Comparison of ENCODE assay signal across 8 cellular contexts in genomic region chr3:69386535-69387385, GRCh38. TPM values are rescaled to one million over a fixed set of nuclear protein-coding genes. Genes with fewer than 3 reads are reported as not detected.
DNase-seq lines count a peak whose midpoint lies in the region; ATAC-seq and TF ChIP-seq lines count a peak whose summit lies in the region.

No MANE protein-coding gene starts in this region.

- peak overlapping the region; percentile 90 for H3K27ac Mint-ChIP-seq in dendritic cell treated with granulocyte-macrophage colony-stimulating factor and Interleukin-4, amounts not matched to agents 40 ng/mL and 50 ng/mL, for 4 days
- no peak overlapping the region for H3K27ac Mint-ChIP-seq in nephron progenitor cell

- peaks cover 16% of the 10 kb centered on the region for H3K36me3 Mint-ChIP-seq in dendritic cell treated with granulocyte-macrophage colony-stimulating factor and Interleukin-4, amounts not matched to agents 40 ng/mL and 50 ng/mL, for 4 days (ENCODE audit: low read depth)
- no peaks in the 10 kb centered on the region for H3K36me3 Mint-ChIP-seq in nephron progenitor cell (ENCODE audit: low read depth)

- H3K27ac ChIP-seq in BLaER1 treated with 17β-estradiol and CSF1 and Interleukin-3, amounts not matched to agents 10 nM and 100 nM: peak overlapping the region; percentile 21 to 94 (median 86); a peak in 21 of 22 replicates

- no peak for TF ChIP-seq CTCF in nephron progenitor cell (IDR thresholded peaks at IDR 0.05)
- no peak for TF ChIP-seq CTCF in mucosa of descending colon (IDR thresholded peaks at IDR 0.05)

- DNase-seq in nephron progenitor cell (no peak), mucosa of descending colon (no peak), NOMO-1 (lab: John Stamatoyannopoulos, UW; ENCODE audit: unreplicated experiment in 2 of 2) (no peak), NCI-H2107 (lab: John Stamatoyannopoulos, UW) (no peak), NCI-H146 (lab: John Stamatoyannopoulos, UW) (no peak)

- peak overlapping the region; percentile 84 for H3K4me3 Mint-ChIP-seq in dendritic cell treated with granulocyte-macrophage colony-stimulating factor and Interleukin-4, amounts not matched to agents 40 ng/mL and 50 ng/mL, for 4 days
- peak overlapping the region; percentile 82 for H3K4me3 Mint-ChIP-seq in nephron progenitor cell

- intact Hi-C loops in dendritic cell treated with granulocyte-macrophage colony-stimulating factor and Interleukin-4, amounts not matched to agents 40 ng/mL and 50 ng/mL, for 4 days (cut with micrococcal nuclease): loop anchor here (5.0 kb wide), 1 partner anchor 64 kb away; no protein-coding TSS in a partner anchor
- intact Hi-C loops in mucosa of descending colon (cut with DNase I, micrococcal nuclease): no loop called here

- peak overlapping the region; percentile 80 to 96 (median 87) for H3K4me2 ChIP-seq in BLaER1 treated with 17β-estradiol and CSF1 and Interleukin-3, amounts not matched to agents 10 nM and 100 nM

- peaks cover 25% of the 10 kb centered on the region for H3K27me3 Mint-ChIP-seq in dendritic cell treated with granulocyte-macrophage colony-stimulating factor and Interleukin-4, amounts not matched to agents 40 ng/mL and 50 ng/mL, for 4 days
- H3K27me3 Mint-ChIP-seq in nephron progenitor cell (ENCODE audit: low read depth, poor library complexity): peaks cover 68% of the 10 kb centered on the region

- ATAC-seq in HG02885 (IDR thresholded peaks at IDR 0.05; ENCODE audit: poor library complexity, unreplicated experiment): peak; percentile 16
- no peak for ATAC-seq in mucosa of descending colon

- H3K36me3 ChIP-seq in BLaER1 treated with 17β-estradiol and CSF1 and Interleukin-3, amounts not matched to agents 10 nM and 100 nM: 0 out of 22 replicates have a peak, but pooled peaks cover 0 to 6% (median 0%) of the 10 kb centered on the region in 11 experiments
- H3K36me3 ChIP-seq in mucosa of descending colon (ENCODE audit: low read depth): no peaks in the 10 kb centered on the region

- peaks cover 0 to under 1% (median 0%) of the 10 kb centered on the region in 11 experiments; a peak in 1 of 22 replicates for H4K20me1 ChIP-seq in BLaER1 treated with 17β-estradiol and CSF1 and Interleukin-3, amounts not matched to agents 10 nM and 100 nM

- peak overlapping the region; percentile 81 to 96 (median 90) for H3K9ac ChIP-seq in BLaER1 treated with 17β-estradiol and CSF1 and Interleukin-3, amounts not matched to agents 10 nM and 100 nM

- peaks cover 64 to 84% (median 77%) of the 10 kb centered on the region in 10 experiments for H3K4me1 ChIP-seq in BLaER1 treated with 17β-estradiol and CSF1 and Interleukin-3, amounts not matched to agents 10 nM and 100 nM
- peaks cover 4% of the 10 kb centered on the region for H3K4me1 ChIP-seq in mucosa of descending colon (ENCODE audit: low read depth)

- H3K9me3 Mint-ChIP-seq in dendritic cell treated with granulocyte-macrophage colony-stimulating factor and Interleukin-4, amounts not matched to agents 40 ng/mL and 50 ng/mL, for 4 days: no peaks in the 10 kb centered on the region
- no peaks in the 10 kb centered on the region for H3K9me3 Mint-ChIP-seq in nephron progenitor cell

- H3K27me3 ChIP-seq in BLaER1 treated with 17β-estradiol and CSF1 and Interleukin-3, amounts not matched to agents 10 nM and 100 nM: no peaks in the 10 kb centered on the region

- no peaks in the 10 kb centered on the region for H3K9me3 ChIP-seq in BLaER1 treated with 17β-estradiol and CSF1 and Interleukin-3, amounts not matched to agents 10 nM and 100 nM (replicated peaks in 1 of 11)
- H3K9me3 ChIP-seq in mucosa of descending colon: no peaks in the 10 kb centered on the region

- peak overlapping the region; percentile 74 to 90 (median 85) for H3K4me3 ChIP-seq in BLaER1 treated with 17β-estradiol and CSF1 and Interleukin-3, amounts not matched to agents 10 nM and 100 nM
- no peak overlapping the region for H3K4me3 ChIP-seq in mucosa of descending colon

- H3K4me1 Mint-ChIP-seq in dendritic cell treated with granulocyte-macrophage colony-stimulating factor and Interleukin-4, amounts not matched to agents 40 ng/mL and 50 ng/mL, for 4 days (ENCODE audit: low read depth): peaks cover 42% of the 10 kb centered on the region
- H3K4me1 Mint-ChIP-seq in nephron progenitor cell: peaks cover 29% of the 10 kb centered on the region

RNA-seq across cellular contexts. Expression of gene FRMD4B, which starts 0.9 kb away (rescaled TPM):
- 10 to 100 TPM; 26.0 to 29.4 (median 28.6) TPM for total RNA-seq in mucosa of descending colon
